In genomic region chr17:31533546-31534155, GRCh38 we compare ENCODE assay signal across 9 cellular contexts.
A peak's percentile ranks its signal among the peaks of the same experiment; 100 is the strongest.
DNase-seq lines count a peak whose midpoint lies in the region; ATAC-seq, FAIRE-seq and TF ChIP-seq lines count a peak whose summit lies in the region.
"Had no signal": no experiment of that assay in that cellular context is flagged by ENCODE, and none has a peak within 500 bp of the region (broad histone marks: within the 10 kb centered on the region; RNA-seq: fewer than 3 reads in every experiment).

No MANE protein-coding gene starts in this region.

- H3K79me2 ChIP-seq in astrocyte (ENCODE audit: insufficient read depth, low read length): no peaks in the 10 kb centered on the region

- H3K4me1 ChIP-seq in astrocyte (ENCODE audit: insufficient read depth, low read length): peaks cover 20% of the 10 kb centered on the region
- peaks cover 3% of the 10 kb centered on the region for H3K4me1 ChIP-seq in effector memory CD4-positive, alpha-beta T cell (ENCODE audit: control insufficient read depth, insufficient read depth, low read length, poor library complexity, severe bottlenecking)

- peak; percentile 28 for TF ChIP-seq CTCF in astrocyte (IDR thresholded peaks at IDR 0.05; ENCODE audit: insufficient read depth, low read depth, low read length)

- FAIRE-seq in astrocyte (lab: Jason Lieb, UNC): no peak

- no peak overlapping the region for H3K4me3 Mint-ChIP-seq in astrocyte (ENCODE audit: unreplicated experiment)
- no peak overlapping the region for H3K4me3 Mint-ChIP-seq in stimulated activated memory B cell treated with anti-CD40 and anti-IgM and Interleukin-4, amounts not matched to agents 10 μg/mL and 1 μg/mL and 100 μg/mL, for 72 hours
- H3K4me3 Mint-ChIP-seq: B cell had no signal

- H3K27ac ChIP-seq in astrocyte (ENCODE audit: low read depth, low read length): peak overlapping the region; percentile 57
- no peak overlapping the region for H3K27ac ChIP-seq in effector memory CD4-positive, alpha-beta T cell (ENCODE audit: insufficient read depth, low read length, poor library complexity, severe bottlenecking)

- no peaks in the 10 kb centered on the region for H3K27me3 ChIP-seq in astrocyte (ENCODE audit: insufficient read depth, low read length)
- no peaks in the 10 kb centered on the region for H3K27me3 ChIP-seq in effector memory CD4-positive, alpha-beta T cell (replicated peaks; ENCODE audit: control insufficient read depth, insufficient read depth, low read length, poor library complexity, severe bottlenecking)

- no peaks in the 10 kb centered on the region for H3K36me3 ChIP-seq in astrocyte (ENCODE audit: insufficient read depth, low read length)
- peaks cover 45% of the 10 kb centered on the region for H3K36me3 ChIP-seq in effector memory CD4-positive, alpha-beta T cell (ENCODE audit: control insufficient read depth, insufficient read depth, low read length)

- H3K9me3 ChIP-seq in astrocyte (ENCODE audit: insufficient read depth, low read depth, low read length): no peaks in the 10 kb centered on the region
- no peaks in the 10 kb centered on the region for H3K9me3 ChIP-seq in effector memory CD4-positive, alpha-beta T cell (ENCODE audit: control insufficient read depth, low read length)

- peak overlapping the region; percentile 65 for H3K4me2 ChIP-seq in astrocyte (ENCODE audit: low read length)

- no peak overlapping the region for H3K4me3 ChIP-seq in astrocyte (ENCODE audit: insufficient read depth, low read depth, low read length)
- H3K4me3 ChIP-seq in effector memory CD4-positive, alpha-beta T cell (ENCODE audit: insufficient read depth, low read depth, low read length, poor library complexity, severe bottlenecking): no peak overlapping the region

- H3K36me3 Mint-ChIP-seq in astrocyte (ENCODE audit: low read depth, unreplicated experiment): no peaks in the 10 kb centered on the region
- peaks cover 32% of the 10 kb centered on the region for H3K36me3 Mint-ChIP-seq in stimulated activated memory B cell treated with anti-CD40 and anti-IgM and Interleukin-4, amounts not matched to agents 10 μg/mL and 1 μg/mL and 100 μg/mL, for 72 hours

- H3K27me3 Mint-ChIP-seq in astrocyte (ENCODE audit: low read depth, unreplicated experiment): peaks cover 5% of the 10 kb centered on the region
- no peaks in the 10 kb centered on the region for H3K27me3 Mint-ChIP-seq in stimulated activated memory B cell treated with anti-CD40 and anti-IgM and Interleukin-4, amounts not matched to agents 10 μg/mL and 1 μg/mL and 100 μg/mL, for 72 hours
- H3K27me3 Mint-ChIP-seq: B cell had no signal

- peak overlapping the region; percentile 93 for H3K27ac Mint-ChIP-seq in astrocyte (ENCODE audit: unreplicated experiment)
- no peak overlapping the region for H3K27ac Mint-ChIP-seq in stimulated activated memory B cell treated with anti-CD40 and anti-IgM and Interleukin-4, amounts not matched to agents 10 μg/mL and 1 μg/mL and 100 μg/mL, for 72 hours

- H4K20me1 ChIP-seq in astrocyte (ENCODE audit: insufficient read depth, low read length): no peaks in the 10 kb centered on the region

- no peaks in the 10 kb centered on the region for H3K9me3 Mint-ChIP-seq in astrocyte (ENCODE audit: unreplicated experiment)
- H3K9me3 Mint-ChIP-seq in stimulated activated memory B cell treated with anti-CD40 and anti-IgM and Interleukin-4, amounts not matched to agents 10 μg/mL and 1 μg/mL and 100 μg/mL, for 72 hours: no peaks in the 10 kb centered on the region

- H3K9ac ChIP-seq in astrocyte (ENCODE audit: low read length): peak overlapping the region; percentile 38

- H3K4me1 Mint-ChIP-seq in astrocyte (ENCODE audit: low read depth, unreplicated experiment): peaks cover 9% of the 10 kb centered on the region
- peaks cover 48% of the 10 kb centered on the region for H3K4me1 Mint-ChIP-seq in stimulated activated memory B cell treated with anti-CD40 and anti-IgM and Interleukin-4, amounts not matched to agents 10 μg/mL and 1 μg/mL and 100 μg/mL, for 72 hours

- peak; percentile 28 for DNase-seq in DMS53 (lab: John Stamatoyannopoulos, UW)
- DNase-seq in DMS53 treated with DMSO at 0.1 percent for 48 hours (lab: John Stamatoyannopoulos, UW; ENCODE audit: unreplicated experiment): no peak
- peak; percentile 78 for DNase-seq in LHCN-M2 (ENCODE audit: low read depth)
- peak; percentile 78 for DNase-seq in astrocyte (ENCODE audit: low read depth)
- peak; percentile 83 for DNase-seq in kidney tubule cell (ENCODE audit: low spot score)
- DNase-seq in cortex of kidney (lab: John Stamatoyannopoulos, UW): no peak
- DNase-seq in effector memory CD4-positive, alpha-beta T cell: no peak

- peak overlapping the region; percentile 41 for H2AFZ ChIP-seq in astrocyte (ENCODE audit: low read depth, low read length)

- ATAC-seq in stimulated activated memory B cell treated with anti-CD40 and anti-IgM and Interleukin-4, amounts not matched to agents 10 μg/mL and 1 μg/mL and 100 μg/mL, for 72 hours: no peak

Comparison
In these comparisons a context has a peak if more than half of its experiments do, and no peak if none do; other contexts are left out.
1. DNase-seq: peak in DMS53 (single experiment), LHCN-M2 (single experiment), astrocyte (single experiment) and kidney tubule cell (single experiment); none in DMS53 treated with DMSO at 0.1 percent for 48 hours (single experiment), cortex of kidney (single experiment) and effector memory CD4-positive, alpha-beta T cell (0 of 3).